Comparison of ENCODE assay signal across 1 cellular context in the genomic region with DNA sequence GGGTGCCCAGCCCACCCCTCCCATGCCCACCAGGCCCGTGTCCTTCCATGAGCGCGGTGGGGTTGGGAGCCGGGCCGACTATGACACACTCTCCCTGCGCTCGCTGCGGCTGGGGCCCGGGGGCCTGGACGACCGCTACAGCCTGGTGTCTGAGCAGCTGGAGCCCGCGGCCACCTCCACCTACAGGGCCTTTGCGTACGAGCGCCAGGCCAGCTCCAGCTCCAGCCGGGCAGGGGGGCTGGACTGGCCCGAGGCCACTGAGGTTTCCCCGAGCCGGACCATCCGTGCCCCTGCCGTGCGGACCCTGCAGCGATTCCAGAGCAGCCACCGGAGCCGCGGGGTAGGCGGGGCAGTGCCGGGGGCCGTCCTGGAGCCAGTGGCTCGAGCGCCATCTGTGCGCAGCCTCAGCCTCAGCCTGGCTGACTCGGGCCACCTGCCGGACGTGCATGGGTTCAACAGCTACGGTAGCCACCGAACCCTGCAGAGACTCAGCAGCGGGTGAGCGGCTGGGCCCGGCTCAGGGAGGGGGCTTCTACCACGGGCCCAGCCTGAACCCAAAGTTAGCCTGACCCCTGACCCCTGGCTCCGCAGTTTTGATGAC.
A peak's percentile ranks its signal among the peaks of the same experiment; 100 is the strongest.
TF ChIP-seq lines count a peak whose summit lies in the region.

No MANE protein-coding gene starts in this region.

TF ChIP-seq in HepG2, 621 proteins besides CTCF, POLR2A, EP300 and RAD21 (continued from another document):
- TF ChIP-seq, protein P1, sequence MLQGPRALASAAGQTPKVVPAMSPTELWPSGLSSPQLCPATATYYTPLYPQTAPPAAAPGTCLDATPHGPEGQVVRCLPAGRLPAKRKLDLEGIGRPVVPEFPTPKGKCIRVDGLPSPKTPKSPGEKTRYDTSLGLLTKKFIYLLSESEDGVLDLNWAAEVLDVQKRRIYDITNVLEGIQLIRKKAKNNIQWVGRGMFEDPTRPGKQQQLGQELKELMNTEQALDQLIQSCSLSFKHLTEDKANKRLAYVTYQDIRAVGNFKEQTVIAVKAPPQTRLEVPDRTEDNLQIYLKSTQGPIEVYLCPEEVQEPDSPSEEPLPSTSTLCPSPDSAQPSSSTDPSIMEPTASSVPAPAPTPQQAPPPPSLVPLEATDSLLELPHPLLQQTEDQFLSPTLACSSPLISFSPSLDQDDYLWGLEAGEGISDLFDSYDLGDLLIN (CRISPR knock-in tag; IDR thresholded peaks at IDR 0.05; ENCODE audit: borderline replicate concordance): no peak
- TF ChIP-seq NBN (conservative IDR thresholded peaks at IDR 0.05): no peak
- TF ChIP-seq SMC3 (IDR thresholded peaks at IDR 0.05; ENCODE audit: low read length): peak; percentile 22; the same call in 1 of the 2 replicates
- TF ChIP-seq SALL1 (CRISPR knock-in tag; IDR thresholded peaks at IDR 0.05): peak; percentile 58
- TF ChIP-seq ZMYM3 (CRISPR knock-in tag; IDR thresholded peaks at IDR 0.05): 0 out of 2 replicates have a peak, but pooled peaks have one; percentile 11
- TF ChIP-seq ZNF205 (CRISPR knock-in tag; IDR thresholded peaks at IDR 0.05): peak; percentile 55
- TF ChIP-seq RXRA (CRISPR knock-in tag; IDR thresholded peaks at IDR 0.05): peak; percentile 47; the same call in 1 of the 2 replicates
- 0 out of 2 replicates have a peak, but pooled peaks have one; percentile 38 for TF ChIP-seq ZNF607 (CRISPR knock-in tag; IDR thresholded peaks at IDR 0.05; ENCODE audit: borderline replicate concordance)
- peak; percentile 81; the same call in 1 of the 2 replicates for TF ChIP-seq SMAD9 (CRISPR knock-in tag; IDR thresholded peaks at IDR 0.05)
- TF ChIP-seq, protein P2, sequence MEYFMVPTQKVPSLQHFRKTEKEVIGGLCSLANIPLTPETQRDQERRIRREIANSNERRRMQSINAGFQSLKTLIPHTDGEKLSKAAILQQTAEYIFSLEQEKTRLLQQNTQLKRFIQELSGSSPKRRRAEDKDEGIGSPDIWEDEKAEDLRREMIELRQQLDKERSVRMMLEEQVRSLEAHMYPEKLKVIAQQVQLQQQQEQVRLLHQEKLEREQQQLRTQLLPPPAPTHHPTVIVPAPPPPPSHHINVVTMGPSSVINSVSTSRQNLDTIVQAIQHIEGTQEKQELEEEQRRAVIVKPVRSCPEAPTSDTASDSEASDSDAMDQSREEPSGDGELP (IDR thresholded peaks at IDR 0.05; ENCODE audit: borderline replicate concordance, low read depth): peak; percentile 49; the same call in 1 of the 2 replicates
- TF ChIP-seq DR1 (CRISPR knock-in tag; IDR thresholded peaks at IDR 0.05): peak; percentile 42; the same call in 1 of the 2 replicates
- TF ChIP-seq, protein P3, sequence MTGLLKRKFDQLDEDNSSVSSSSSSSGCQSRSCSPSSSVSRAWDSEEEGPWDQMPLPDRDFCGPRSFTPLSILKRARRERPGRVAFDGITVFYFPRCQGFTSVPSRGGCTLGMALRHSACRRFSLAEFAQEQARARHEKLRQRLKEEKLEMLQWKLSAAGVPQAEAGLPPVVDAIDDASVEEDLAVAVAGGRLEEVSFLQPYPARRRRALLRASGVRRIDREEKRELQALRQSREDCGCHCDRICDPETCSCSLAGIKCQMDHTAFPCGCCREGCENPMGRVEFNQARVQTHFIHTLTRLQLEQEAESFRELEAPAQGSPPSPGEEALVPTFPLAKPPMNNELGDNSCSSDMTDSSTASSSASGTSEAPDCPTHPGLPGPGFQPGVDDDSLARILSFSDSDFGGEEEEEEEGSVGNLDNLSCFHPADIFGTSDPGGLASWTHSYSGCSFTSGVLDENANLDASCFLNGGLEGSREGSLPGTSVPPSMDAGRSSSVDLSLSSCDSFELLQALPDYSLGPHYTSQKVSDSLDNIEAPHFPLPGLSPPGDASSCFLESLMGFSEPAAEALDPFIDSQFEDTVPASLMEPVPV (CRISPR knock-in tag; IDR thresholded peaks at IDR 0.05): peak; percentile 59; the same call in 1 of the 2 replicates
- peak; percentile 16; the same call in 1 of the 2 replicates for TF ChIP-seq NR2C2 (CRISPR knock-in tag; IDR thresholded peaks at IDR 0.05; ENCODE audit: borderline replicate concordance)
- TF ChIP-seq ZNF792 (CRISPR knock-in tag; IDR thresholded peaks at IDR 0.05): no peak
- no peak for TF ChIP-seq ZNF3 (CRISPR knock-in tag; IDR thresholded peaks at IDR 0.05)
- TF ChIP-seq, protein P4, sequence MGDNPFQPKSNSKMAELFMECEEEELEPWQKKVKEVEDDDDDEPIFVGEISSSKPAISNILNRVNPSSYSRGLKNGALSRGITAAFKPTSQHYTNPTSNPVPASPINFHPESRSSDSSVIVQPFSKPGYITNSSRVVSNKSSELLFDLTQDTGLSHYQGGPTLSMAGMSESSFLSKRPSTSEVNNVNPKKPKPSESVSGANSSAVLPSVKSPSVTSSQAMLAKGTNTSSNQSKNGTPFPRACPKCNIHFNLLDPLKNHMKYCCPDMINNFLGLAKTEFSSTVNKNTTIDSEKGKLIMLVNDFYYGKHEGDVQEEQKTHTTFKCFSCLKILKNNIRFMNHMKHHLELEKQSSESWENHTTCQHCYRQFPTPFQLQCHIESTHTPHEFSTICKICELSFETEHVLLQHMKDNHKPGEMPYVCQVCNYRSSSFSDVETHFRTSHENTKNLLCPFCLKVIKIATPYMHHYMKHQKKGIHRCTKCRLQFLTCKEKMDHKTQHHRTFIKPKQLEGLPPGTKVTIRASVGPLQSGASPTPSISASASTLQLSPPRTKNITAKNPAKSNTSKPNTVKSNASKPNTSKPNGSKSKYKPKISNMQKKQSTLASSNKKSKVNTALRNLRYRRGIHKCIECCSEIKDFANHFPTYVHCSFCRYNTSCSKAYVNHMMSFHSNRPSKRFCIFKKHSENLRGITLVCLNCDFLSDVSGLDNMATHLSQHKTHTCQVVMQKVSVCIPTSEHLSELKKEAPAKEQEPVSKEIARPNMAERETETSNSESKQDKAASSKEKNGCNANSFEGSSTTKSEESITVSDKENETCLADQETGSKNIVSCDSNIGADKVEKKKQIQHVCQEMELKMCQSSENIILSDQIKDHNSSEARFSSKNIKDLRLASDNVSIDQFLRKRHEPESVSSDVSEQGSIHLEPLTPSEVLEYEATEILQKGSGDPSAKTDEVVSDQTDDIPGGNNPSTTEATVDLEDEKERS (CRISPR knock-in tag; IDR thresholded peaks at IDR 0.05): peak; percentile 38; the same call in 1 of the 2 replicates
- peak; percentile 73 for TF ChIP-seq RBFOX2 (IDR thresholded peaks at IDR 0.05; ENCODE audit: low read depth, low read length)
- TF ChIP-seq, protein P5, sequence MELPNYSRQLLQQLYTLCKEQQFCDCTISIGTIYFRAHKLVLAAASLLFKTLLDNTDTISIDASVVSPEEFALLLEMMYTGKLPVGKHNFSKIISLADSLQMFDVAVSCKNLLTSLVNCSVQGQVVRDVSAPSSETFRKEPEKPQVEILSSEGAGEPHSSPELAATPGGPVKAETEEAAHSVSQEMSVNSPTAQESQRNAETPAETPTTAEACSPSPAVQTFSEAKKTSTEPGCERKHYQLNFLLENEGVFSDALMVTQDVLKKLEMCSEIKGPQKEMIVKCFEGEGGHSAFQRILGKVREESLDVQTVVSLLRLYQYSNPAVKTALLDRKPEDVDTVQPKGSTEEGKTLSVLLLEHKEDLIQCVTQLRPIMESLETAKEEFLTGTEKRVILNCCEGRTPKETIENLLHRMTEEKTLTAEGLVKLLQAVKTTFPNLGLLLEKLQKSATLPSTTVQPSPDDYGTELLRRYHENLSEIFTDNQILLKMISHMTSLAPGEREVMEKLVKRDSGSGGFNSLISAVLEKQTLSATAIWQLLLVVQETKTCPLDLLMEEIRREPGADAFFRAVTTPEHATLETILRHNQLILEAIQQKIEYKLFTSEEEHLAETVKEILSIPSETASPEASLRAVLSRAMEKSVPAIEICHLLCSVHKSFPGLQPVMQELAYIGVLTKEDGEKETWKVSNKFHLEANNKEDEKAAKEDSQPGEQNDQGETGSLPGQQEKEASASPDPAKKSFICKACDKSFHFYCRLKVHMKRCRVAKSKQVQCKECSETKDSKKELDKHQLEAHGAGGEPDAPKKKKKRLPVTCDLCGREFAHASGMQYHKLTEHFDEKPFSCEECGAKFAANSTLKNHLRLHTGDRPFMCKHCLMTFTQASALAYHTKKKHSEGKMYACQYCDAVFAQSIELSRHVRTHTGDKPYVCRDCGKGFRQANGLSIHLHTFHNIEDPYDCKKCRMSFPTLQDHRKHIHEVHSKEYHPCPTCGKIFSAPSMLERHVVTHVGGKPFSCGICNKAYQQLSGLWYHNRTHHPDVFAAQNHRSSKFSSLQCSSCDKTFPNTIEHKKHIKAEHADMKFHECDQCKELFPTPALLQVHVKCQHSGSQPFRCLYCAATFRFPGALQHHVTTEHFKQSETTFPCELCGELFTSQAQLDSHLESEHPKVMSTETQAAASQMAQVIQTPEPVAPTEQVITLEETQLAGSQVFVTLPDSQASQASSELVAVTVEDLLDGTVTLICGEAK (IDR thresholded peaks at IDR 0.05): no peak
- TF ChIP-seq, protein P5 (CRISPR knock-in tag; IDR thresholded peaks at IDR 0.05): no peak; the same call in 1 of the 2 replicates
- no peak for TF ChIP-seq NFE2L1 (CRISPR knock-in tag; IDR thresholded peaks at IDR 0.05; ENCODE audit: borderline replicate concordance)
- TF ChIP-seq, protein P6, sequence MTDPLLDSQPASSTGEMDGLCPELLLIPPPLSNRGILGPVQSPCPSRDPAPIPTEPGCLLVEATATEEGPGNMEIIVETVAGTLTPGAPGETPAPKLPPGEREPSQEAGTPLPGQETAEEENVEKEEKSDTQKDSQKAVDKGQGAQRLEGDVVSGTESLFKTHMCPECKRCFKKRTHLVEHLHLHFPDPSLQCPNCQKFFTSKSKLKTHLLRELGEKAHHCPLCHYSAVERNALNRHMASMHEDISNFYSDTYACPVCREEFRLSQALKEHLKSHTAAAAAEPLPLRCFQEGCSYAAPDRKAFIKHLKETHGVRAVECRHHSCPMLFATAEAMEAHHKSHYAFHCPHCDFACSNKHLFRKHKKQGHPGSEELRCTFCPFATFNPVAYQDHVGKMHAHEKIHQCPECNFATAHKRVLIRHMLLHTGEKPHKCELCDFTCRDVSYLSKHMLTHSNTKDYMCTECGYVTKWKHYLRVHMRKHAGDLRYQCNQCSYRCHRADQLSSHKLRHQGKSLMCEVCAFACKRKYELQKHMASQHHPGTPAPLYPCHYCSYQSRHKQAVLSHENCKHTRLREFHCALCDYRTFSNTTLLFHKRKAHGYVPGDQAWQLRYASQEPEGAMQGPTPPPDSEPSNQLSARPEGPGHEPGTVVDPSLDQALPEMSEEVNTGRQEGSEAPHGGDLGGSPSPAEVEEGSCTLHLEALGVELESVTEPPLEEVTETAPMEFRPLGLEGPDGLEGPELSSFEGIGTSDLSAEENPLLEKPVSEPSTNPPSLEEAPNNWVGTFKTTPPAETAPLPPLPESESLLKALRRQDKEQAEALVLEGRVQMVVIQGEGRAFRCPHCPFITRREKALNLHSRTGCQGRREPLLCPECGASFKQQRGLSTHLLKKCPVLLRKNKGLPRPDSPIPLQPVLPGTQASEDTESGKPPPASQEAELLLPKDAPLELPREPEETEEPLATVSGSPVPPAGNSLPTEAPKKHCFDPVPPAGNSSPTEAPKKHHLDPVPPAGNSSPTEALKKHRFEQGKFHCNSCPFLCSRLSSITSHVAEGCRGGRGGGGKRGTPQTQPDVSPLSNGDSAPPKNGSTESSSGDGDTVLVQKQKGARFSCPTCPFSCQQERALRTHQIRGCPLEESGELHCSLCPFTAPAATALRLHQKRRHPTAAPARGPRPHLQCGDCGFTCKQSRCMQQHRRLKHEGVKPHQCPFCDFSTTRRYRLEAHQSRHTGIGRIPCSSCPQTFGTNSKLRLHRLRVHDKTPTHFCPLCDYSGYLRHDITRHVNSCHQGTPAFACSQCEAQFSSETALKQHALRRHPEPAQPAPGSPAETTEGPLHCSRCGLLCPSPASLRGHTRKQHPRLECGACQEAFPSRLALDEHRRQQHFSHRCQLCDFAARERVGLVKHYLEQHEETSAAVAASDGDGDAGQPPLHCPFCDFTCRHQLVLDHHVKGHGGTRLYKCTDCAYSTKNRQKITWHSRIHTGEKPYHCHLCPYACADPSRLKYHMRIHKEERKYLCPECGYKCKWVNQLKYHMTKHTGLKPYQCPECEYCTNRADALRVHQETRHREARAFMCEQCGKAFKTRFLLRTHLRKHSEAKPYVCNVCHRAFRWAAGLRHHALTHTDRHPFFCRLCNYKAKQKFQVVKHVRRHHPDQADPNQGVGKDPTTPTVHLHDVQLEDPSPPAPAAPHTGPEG (CRISPR knock-in tag; IDR thresholded peaks at IDR 0.05): 0 out of 2 replicates have a peak, but pooled peaks have one; percentile 49
